Comparison of ENCODE assay signal across 10 cellular contexts in the genomic region with DNA sequence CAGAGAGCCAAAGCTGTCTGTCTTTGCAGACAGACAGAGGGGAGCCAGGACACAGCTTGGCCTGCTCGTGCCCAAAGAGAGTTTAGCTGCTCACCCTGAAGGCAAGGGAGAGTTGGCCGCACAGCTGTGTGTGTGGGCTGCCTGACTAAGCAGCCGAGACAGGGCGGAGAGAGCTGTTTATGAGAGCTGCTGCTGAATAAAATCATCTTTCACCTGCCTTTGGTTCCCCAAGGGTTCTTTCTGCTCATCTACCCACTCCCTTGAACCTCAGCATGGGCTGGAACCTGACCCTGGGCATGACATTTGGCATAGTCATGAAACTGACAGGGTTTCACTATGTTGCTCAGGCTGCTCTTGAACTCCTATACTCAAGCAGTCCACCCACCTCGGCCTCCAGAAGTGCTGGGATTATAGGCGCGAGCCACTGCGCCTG.
DNase-seq lines count a peak whose midpoint lies in the region; ATAC-seq, FAIRE-seq and TF ChIP-seq lines count a peak whose summit lies in the region.
"Had no signal": no experiment of that assay in that cellular context is flagged by ENCODE, and none has a peak within 500 bp of the region (broad histone marks: within the 10 kb centered on the region; RNA-seq: fewer than 3 reads in every experiment).

No MANE protein-coding gene starts in this region.

- H3K4me3 Mint-ChIP-seq in effector memory CD8-positive, alpha-beta T cell = no peak overlapping the region

- no peak overlapping the region for H3K9ac ChIP-seq in K562 (ENCODE audit: insufficient read depth in 1 of 2, low read depth in 2 of 2, low read length in 2 of 2)

- H3K27ac ChIP-seq in K562 (ENCODE audit: extremely low read depth, low read depth, low read length) = no peak overlapping the region
- H3K27ac ChIP-seq: 22Rv1 had no signal

- in situ Hi-C loops in K562 (cut with MboI) = no loop called here

- no peak overlapping the region for H2AFZ ChIP-seq in K562 (ENCODE audit: low read depth, low read length)

- TF ChIP-seq POLR2A in K562 (conservative IDR thresholded peaks at IDR 0.05) = no peak

- H3K4me3 ChIP-seq in K562 = no peak overlapping the region

- intact Hi-C loops in K562 (cut with micrococcal nuclease) (no loop called here), posterior vena cava (cut with DNase I) (no loop called here)

- H3K9me1 ChIP-seq in K562 (ENCODE audit: control insufficient read depth, insufficient read depth, low read length) = no peaks in the 10 kb centered on the region

- ATAC-seq in HG03103 (IDR thresholded peaks at IDR 0.05; ENCODE audit: low read depth, unreplicated experiment) = peak; percentile 51
- ATAC-seq in K562 = peak; percentile 79
- no peak for ATAC-seq in effector memory CD8-positive, alpha-beta T cell (replicated peaks)

- H3K27ac Mint-ChIP-seq in effector memory CD8-positive, alpha-beta T cell = no peak overlapping the region

- no peaks in the 10 kb centered on the region for H3K36me3 ChIP-seq in K562 (ENCODE audit: control insufficient read depth, insufficient read depth, low read length)

- no peaks in the 10 kb centered on the region; a peak in 1 of 5 replicates for H3K4me1 ChIP-seq in K562 (replicated peaks in 1 of 2; ENCODE audit: control insufficient read depth in 2 of 2, insufficient read depth in 2 of 2, low read length in 2 of 2)

- TF ChIP-seq RAD21 in K562 (CRISPR knock-in tag; conservative IDR thresholded peaks at IDR 0.05 in 1 of 2, IDR thresholded peaks at IDR 0.05 in 1 of 2) = no peak

- CTCF ChIA-PET in K562 (lab: Yijun Ruan, JAX; ENCODE audit: low intra/inter-chr PET ratio) = no interaction called here

- DNase-seq in DMS 273 (lab: John Stamatoyannopoulos, UW; ENCODE audit: unreplicated experiment) (peak; percentile 25), DMS 273 treated with DMSO at 0.1 percent for 48 hours (lab: John Stamatoyannopoulos, UW) (no peak), K562 (ENCODE audit: extremely low read depth in 1 of 4, low spot score in 3 of 4) (no peak), posterior vena cava (ENCODE audit: low spot score) (peak; percentile 45), kidney glomerular epithelial cell (lab: John Stamatoyannopoulos, UW) (no peak), foreskin melanocyte (no peak)
- DNase-seq in effector memory CD8-positive, alpha-beta T cell = no peak
- DNase-seq: amniotic stem cell had no signal

- H3K4me2 ChIP-seq in K562 (ENCODE audit: insufficient read depth, low read length) = peak overlapping the region; percentile 18; the same call in 1 of the 2 replicates

- no peaks in the 10 kb centered on the region for H3K9me3 ChIP-seq in K562 (replicated peaks; ENCODE audit: control insufficient read depth, insufficient read depth, low read depth, low read length)

- no peaks in the 10 kb centered on the region for H3K27me3 ChIP-seq in K562 (ENCODE audit: control insufficient read depth in 2 of 2, insufficient read depth in 2 of 2, low read length in 2 of 2)

- TF ChIP-seq EP300 in K562 (IDR thresholded peaks at IDR 0.05; ENCODE audit: low read length) = no peak

- POLR2A ChIA-PET in K562 (lab: Yijun Ruan, JAX) = no interaction called here

- H3K4me1 Mint-ChIP-seq in effector memory CD8-positive, alpha-beta T cell (ENCODE audit: low read depth in 2 of 2) = no peaks in the 10 kb centered on the region

- WGBS in K562 (ENCODE audit: insufficient coverage, low coverage, missing lambda C conversion rate) = 9% methylated on average over 8 of the region's 8 CpGs

- H3K9me3 Mint-ChIP-seq in effector memory CD8-positive, alpha-beta T cell = no peaks in the 10 kb centered on the region

- peaks cover 1 to 3% of the 10 kb centered on the region in 2 donors for H3K27me3 Mint-ChIP-seq in effector memory CD8-positive, alpha-beta T cell

- no peak for FAIRE-seq in K562 (lab: Jason Lieb, UNC)

- BruUV-seq in K562 (replicated peaks; lab: Mats Ljungman, UMichigan) = no TSS peak

- H3K36me3 Mint-ChIP-seq in effector memory CD8-positive, alpha-beta T cell (ENCODE audit: insufficient read depth) = no peaks in the 10 kb centered on the region

- H3K79me2 ChIP-seq in K562 (ENCODE audit: control insufficient read depth, insufficient read depth, low read length) = no peaks in the 10 kb centered on the region

- no peaks in the 10 kb centered on the region; the same call in 1 of the 2 replicates for H4K20me1 ChIP-seq in K562 (replicated peaks; ENCODE audit: control insufficient read depth, insufficient read depth, low read length)

- TF ChIP-seq CTCF in K562 (IDR thresholded peaks at IDR 0.05 in 2 of 3, conservative IDR thresholded peaks at IDR 0.05 in 1 of 3; ENCODE audit: insufficient read depth in 2 of 3, low read depth in 1 of 3, low read length in 3 of 3) = no peak

TF ChIP-seq in K562, 482 proteins besides CTCF, POLR2A, EP300 and RAD21:
- TF ChIP-seq ZNF253 (CRISPR knock-in tag; conservative IDR thresholded peaks at IDR 0.05) (no peak), GMEB1 (CRISPR knock-in tag; IDR thresholded peaks at IDR 0.05) (no peak), PHTF2 (CRISPR knock-in tag; IDR thresholded peaks at IDR 0.05) (no peak), ARHGAP35 (IDR thresholded peaks at IDR 0.05; ENCODE audit: partially characterized antibody) (no peak), KDM1A (IDR thresholded peaks at IDR 0.05) (no peak), BCOR (IDR thresholded peaks at IDR 0.05) (no peak), TAF9B (IDR thresholded peaks at IDR 0.05; ENCODE audit: partially characterized antibody) (no peak), POLR2G (IDR thresholded peaks at IDR 0.05; ENCODE audit: low read depth, low read length) (no peak)
- TF ChIP-seq, protein P1, sequence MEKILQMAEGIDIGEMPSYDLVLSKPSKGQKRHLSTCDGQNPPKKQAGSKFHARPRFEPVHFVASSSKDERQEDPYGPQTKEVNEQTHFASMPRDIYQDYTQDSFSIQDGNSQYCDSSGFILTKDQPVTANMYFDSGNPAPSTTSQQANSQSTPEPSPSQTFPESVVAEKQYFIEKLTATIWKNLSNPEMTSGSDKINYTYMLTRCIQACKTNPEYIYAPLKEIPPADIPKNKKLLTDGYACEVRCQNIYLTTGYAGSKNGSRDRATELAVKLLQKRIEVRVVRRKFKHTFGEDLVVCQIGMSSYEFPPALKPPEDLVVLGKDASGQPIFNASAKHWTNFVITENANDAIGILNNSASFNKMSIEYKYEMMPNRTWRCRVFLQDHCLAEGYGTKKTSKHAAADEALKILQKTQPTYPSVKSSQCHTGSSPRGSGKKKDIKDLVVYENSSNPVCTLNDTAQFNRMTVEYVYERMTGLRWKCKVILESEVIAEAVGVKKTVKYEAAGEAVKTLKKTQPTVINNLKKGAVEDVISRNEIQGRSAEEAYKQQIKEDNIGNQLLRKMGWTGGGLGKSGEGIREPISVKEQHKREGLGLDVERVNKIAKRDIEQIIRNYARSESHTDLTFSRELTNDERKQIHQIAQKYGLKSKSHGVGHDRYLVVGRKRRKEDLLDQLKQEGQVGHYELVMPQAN (IDR thresholded peaks at IDR 0.05; ENCODE audit: borderline replicate concordance) = no peak
- TF ChIP-seq, protein P2, sequence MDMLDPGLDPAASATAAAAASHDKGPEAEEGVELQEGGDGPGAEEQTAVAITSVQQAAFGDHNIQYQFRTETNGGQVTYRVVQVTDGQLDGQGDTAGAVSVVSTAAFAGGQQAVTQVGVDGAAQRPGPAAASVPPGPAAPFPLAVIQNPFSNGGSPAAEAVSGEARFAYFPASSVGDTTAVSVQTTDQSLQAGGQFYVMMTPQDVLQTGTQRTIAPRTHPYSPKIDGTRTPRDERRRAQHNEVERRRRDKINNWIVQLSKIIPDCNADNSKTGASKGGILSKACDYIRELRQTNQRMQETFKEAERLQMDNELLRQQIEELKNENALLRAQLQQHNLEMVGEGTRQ (CRISPR knock-in tag; IDR thresholded peaks at IDR 0.05) = no peak
- TF ChIP-seq, protein P3, sequence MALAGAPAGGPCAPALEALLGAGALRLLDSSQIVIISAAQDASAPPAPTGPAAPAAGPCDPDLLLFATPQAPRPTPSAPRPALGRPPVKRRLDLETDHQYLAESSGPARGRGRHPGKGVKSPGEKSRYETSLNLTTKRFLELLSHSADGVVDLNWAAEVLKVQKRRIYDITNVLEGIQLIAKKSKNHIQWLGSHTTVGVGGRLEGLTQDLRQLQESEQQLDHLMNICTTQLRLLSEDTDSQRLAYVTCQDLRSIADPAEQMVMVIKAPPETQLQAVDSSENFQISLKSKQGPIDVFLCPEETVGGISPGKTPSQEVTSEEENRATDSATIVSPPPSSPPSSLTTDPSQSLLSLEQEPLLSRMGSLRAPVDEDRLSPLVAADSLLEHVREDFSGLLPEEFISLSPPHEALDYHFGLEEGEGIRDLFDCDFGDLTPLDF (CRISPR knock-in tag; IDR thresholded peaks at IDR 0.05) = no peak

Comparison
In these comparisons a context has a peak if more than half of its experiments do, and no peak if none do; other contexts are left out.
1. DNase-seq: peak in DMS 273 (single experiment) and posterior vena cava (single experiment); none in DMS 273 treated with DMSO at 0.1 percent for 48 hours (single experiment), K562 (0 of 4), kidney glomerular epithelial cell (single experiment), foreskin melanocyte (single experiment) and effector memory CD8-positive, alpha-beta T cell (0 of 3).